ENCODE assay signal across 8 cellular contexts in genomic region chr12:95217377-95218163, GRCh38. TPM values are rescaled to one million over a fixed set of nuclear protein-coding genes. Genes with fewer than 3 reads are reported as not detected.
A peak's percentile ranks its signal among the peaks of the same experiment; 100 is the strongest.
DNase-seq lines count a peak whose midpoint lies in the region; ATAC-seq and FAIRE-seq lines count a peak whose summit lies in the region.

Gene FGD6 (minus strand): TSS chr12:95217467. CDS start chr12:95217240, 227 bp downstream.
Gene VEZT (plus strand): TSS chr12:95217807. CDS start chr12:95217851, 44 bp downstream.

- peak within 1 kb of the TSS; percentile 59 to 90 for H3K4ac ChIP-seq in mesenchymal stem cell (ENCODE audit: low read depth in 1 of 2, low read length in 2 of 2)

- H4K91ac ChIP-seq in mesenchymal stem cell (ENCODE audit: low read length) = peak within 1 kb of the TSS; percentile 76

- H3K4me1 ChIP-seq in endocrine pancreas (ENCODE audit: control insufficient read depth, insufficient read depth, low read length) = peaks cover 18% of the 10 kb centered on the region
- H3K4me1 ChIP-seq in mesenchymal stem cell (ENCODE audit: control insufficient read depth, insufficient read depth, low read depth, low read length) = peaks cover 8% of the 10 kb centered on the region

- H3K27ac ChIP-seq in mesenchymal stem cell (ENCODE audit: low read length, poor library complexity, severe bottlenecking) = peak within 1 kb of the TSS; percentile 97

- H3K9me3 ChIP-seq in endocrine pancreas (ENCODE audit: control insufficient read depth, low read length) (no peaks in the 10 kb centered on the region), mesenchymal stem cell (ENCODE audit: control insufficient read depth, low read length) (no peaks in the 10 kb centered on the region)

- ATAC-seq in GM21367 (IDR thresholded peaks at IDR 0.05; ENCODE audit: unreplicated experiment) = peak; percentile 89

- peak within 1 kb of the TSS in 1 of 2 experiments; percentile 83 for H3K23ac ChIP-seq in mesenchymal stem cell (ENCODE audit: low read length in 2 of 2)

- WGBS in mesenchymal stem cell = under 1% methylated on average over 70 of the region's 76 CpGs

- peak within 1 kb of the TSS; percentile 92 for H4K8ac ChIP-seq in mesenchymal stem cell (ENCODE audit: low read length)

- peak within 1 kb of the TSS; percentile 34 for H2BK15ac ChIP-seq in mesenchymal stem cell (ENCODE audit: low read depth, poor library complexity, severe bottlenecking)

- H2BK12ac ChIP-seq in mesenchymal stem cell (ENCODE audit: low read length in 2 of 2) = peak within 1 kb of the TSS in 1 of 2 experiments; percentile 93

- no peaks in the 10 kb centered on the region for H3K27me3 ChIP-seq in endocrine pancreas (ENCODE audit: control insufficient read depth, insufficient read depth, low read length)
- no peaks in the 10 kb centered on the region for H3K27me3 ChIP-seq in mesenchymal stem cell (ENCODE audit: control insufficient read depth in 1 of 2, insufficient read depth in 1 of 2, low read length in 2 of 2)

- H3K14ac ChIP-seq in mesenchymal stem cell (ENCODE audit: low read length in 2 of 2) = peak within 1 kb of the TSS in 1 of 2 experiments; percentile 98

- H2BK120ac ChIP-seq in mesenchymal stem cell (ENCODE audit: low read depth, low read length) = no peak within 1 kb of the TSS

- peak within 1 kb of the TSS; percentile 87 for H2BK5ac ChIP-seq in mesenchymal stem cell (ENCODE audit: low read depth, low read length, poor library complexity, severe bottlenecking)

- FAIRE-seq in HTR-8/SVneo (lab: Jason Lieb, UNC) = peak; percentile 91

- no peak within 1 kb of the TSS for H2AK5ac ChIP-seq in mesenchymal stem cell (ENCODE audit: low read length, severe bottlenecking)

- in situ Hi-C loops in Caki2 (cut with HindIII; ENCODE audit: low pct_unique_long_range_greater_than_20kb, low sequenced_read_pairs) = loop anchor here (25.0 kb wide), 1 partner anchor 105 kb away; no protein-coding TSS in a partner anchor

- H3K4me2 ChIP-seq in mesenchymal stem cell (ENCODE audit: low read length, poor library complexity, severe bottlenecking) = peak within 1 kb of the TSS; percentile 46

- H2AFZ ChIP-seq in mesenchymal stem cell (ENCODE audit: low read depth, low read length) = peak within 1 kb of the TSS; percentile 84

- no peaks in the 10 kb centered on the region for H3K79me1 ChIP-seq in mesenchymal stem cell (replicated peaks; ENCODE audit: low read length, poor library complexity, severe bottlenecking)

- H3K4me3 ChIP-seq in endocrine pancreas (ENCODE audit: control insufficient read depth, insufficient read depth, low read length) (peak within 1 kb of the TSS; percentile 98), mesenchymal stem cell (ENCODE audit: insufficient read depth in 1 of 2, low read depth in 1 of 2, low read length in 2 of 2) (peak within 1 kb of the TSS; percentile 86 to 90)

- peak within 1 kb of the TSS; percentile 72 to 90 for H3K18ac ChIP-seq in mesenchymal stem cell (ENCODE audit: low read depth in 1 of 2, low read length in 2 of 2)

- DNase-seq in Caki2 (ENCODE audit: low read depth) (peak; percentile 99), HTR-8/SVneo (ENCODE audit: insufficient read length, low spot score) (peak; percentile 95), NOMO-1 treated with DMSO at 0.1 percent for 48 hours (lab: John Stamatoyannopoulos, UW; ENCODE audit: unreplicated experiment) (peak; percentile 99), mesenchymal stem cell (peak; percentile 99)
- peak; percentile 96 for DNase-seq in activated CD8-positive, alpha-beta memory T cell treated with anti-CD3 and anti-CD28 coated beads, Interleukin-2, amount 50 U/mL, for 1 hour (ENCODE audit: extremely low read depth)
- DNase-seq in stimulated activated CD8-positive, alpha-beta memory T cell treated with anti-CD3 and anti-CD28 coated beads, Interleukin-12 subunit alpha, Interleukin-12 subunit beta, amount 100 ng/mL, for 4 hours (ENCODE audit: low read depth) = peak; percentile 96

- peak within 1 kb of the TSS; percentile 83 for H3K9ac ChIP-seq in endocrine pancreas (ENCODE audit: control insufficient read depth, insufficient read depth, low read length)
- peak within 1 kb of the TSS; percentile 94 for H3K9ac ChIP-seq in mesenchymal stem cell (ENCODE audit: low read length)

- H3K36me3 ChIP-seq in endocrine pancreas (ENCODE audit: control insufficient read depth, insufficient read depth, low read length) = no peaks in the 10 kb centered on the region
- H3K36me3 ChIP-seq in mesenchymal stem cell (ENCODE audit: control insufficient read depth in 1 of 2, insufficient read depth in 2 of 2, low read depth in 1 of 2, low read length in 2 of 2) = no peaks in the 10 kb centered on the region

RNA-seq across cellular contexts. Expression of gene FGD6, which starts in this region (rescaled TPM):
- total RNA-seq in Caki2 (2014; rRNA removed; shearing (Covaris generic); ENCODE audit: low replicate concordance) = 5.9 and 6.6 TPM in 2 replicates
- 3.5 TPM for polyA plus RNA-seq in mesenchymal stem cell (2013, experiment 1 of 2)
- 3.6 TPM for polyA plus RNA-seq in mesenchymal stem cell (2013, experiment 2 of 2)

RNA-seq across cellular contexts. Expression of gene VEZT, which starts in this region (rescaled TPM):
- 26.0 and 42.9 TPM in 2 replicates for total RNA-seq in Caki2 (2014; rRNA removed; shearing (Covaris generic); ENCODE audit: low replicate concordance)
- polyA plus RNA-seq in mesenchymal stem cell (2013, experiment 1 of 2) = 67.5 TPM
- polyA plus RNA-seq in mesenchymal stem cell (2013, experiment 2 of 2) = 66.4 TPM

Comparison
In these comparisons a context has a peak if more than half of its experiments do, and no peak if none do; other contexts are left out.
1. Peak in every context shown above with its lines: DNase-seq, ATAC-seq, H3K4me3 ChIP-seq and H3K27ac ChIP-seq.